19 cellular contexts compared by ENCODE assay signal in the genomic region with DNA sequence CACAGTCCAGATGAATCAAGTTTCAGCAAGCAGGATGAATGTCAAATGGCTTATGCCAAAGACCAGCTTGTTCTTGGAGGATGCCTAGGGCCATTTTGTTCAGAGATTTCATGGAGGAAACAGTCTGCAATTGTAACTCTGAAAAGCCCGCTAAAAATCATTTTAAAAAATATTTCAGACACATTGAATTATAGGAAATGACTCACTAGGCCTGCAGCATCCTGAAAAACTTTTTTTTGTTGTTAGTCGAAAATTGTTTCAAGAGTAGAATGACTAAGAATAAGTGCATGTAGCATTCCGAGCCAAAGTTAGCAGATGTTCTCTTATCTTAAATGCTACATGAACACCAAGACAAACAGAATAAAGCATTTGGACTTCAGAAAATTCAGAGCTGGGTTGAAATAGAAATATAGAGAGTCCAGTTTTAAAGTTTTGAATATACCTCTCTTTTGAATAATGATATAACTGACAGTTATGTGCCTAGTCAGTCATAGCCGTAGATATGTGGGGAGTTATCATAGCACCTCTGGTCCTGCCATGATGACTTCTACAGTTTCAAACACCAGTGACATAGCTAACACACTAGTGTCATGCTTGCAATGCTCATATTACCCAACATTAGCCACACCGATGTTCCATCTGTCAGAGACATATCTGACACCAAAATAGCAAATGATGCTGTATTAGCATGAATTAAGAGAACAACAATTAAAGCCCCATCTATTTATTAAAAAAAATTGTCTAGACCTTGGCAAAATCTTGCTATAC.
A peak's percentile ranks its signal among the peaks of the same experiment; 100 is the strongest.
DNase-seq lines count a peak whose midpoint lies in the region; ATAC-seq, FAIRE-seq and TF ChIP-seq lines count a peak whose summit lies in the region.
"Had no signal": no experiment of that assay in that cellular context is flagged by ENCODE, and none has a peak within 500 bp of the region (broad histone marks: within the 10 kb centered on the region; RNA-seq: fewer than 3 reads in every experiment).

No MANE protein-coding gene starts in this region.

- CTCF ChIA-PET in endothelial cell of umbilical vein (lab: Charles Lee), result no interaction called here

- peaks cover 26% of the 10 kb centered on the region for H3K4me1 Mint-ChIP-seq in osteocyte (ENCODE audit: unreplicated experiment)
- H3K4me1 Mint-ChIP-seq: activated naive CD4-positive, alpha-beta T cell treated with anti-CD3 and anti-CD28 coated beads, Interleukin-2, amount 50 U/mL, for 24 hours; stimulated activated memory B cell treated with anti-CD40 and anti-IgM and Interleukin-4, amounts not matched to agents 10 μg/mL and 1 μg/mL and 100 μg/mL, for 72 hours had no signal

- H3K27ac Mint-ChIP-seq in osteocyte (ENCODE audit: unreplicated experiment), result peak overlapping the region; percentile 47
- H3K27ac Mint-ChIP-seq: activated naive CD4-positive, alpha-beta T cell treated with anti-CD3 and anti-CD28 coated beads, Interleukin-2, amount 50 U/mL, for 24 hours; stimulated activated memory B cell treated with anti-CD40 and anti-IgM and Interleukin-4, amounts not matched to agents 10 μg/mL and 1 μg/mL and 100 μg/mL, for 72 hours had no signal

- POLR2A ChIA-PET in endothelial cell of umbilical vein (lab: Charles Lee), result no interaction called here

- H3K27me3 Mint-ChIP-seq in osteocyte (ENCODE audit: unreplicated experiment), result no peaks in the 10 kb centered on the region
- H3K27me3 Mint-ChIP-seq: activated naive CD4-positive, alpha-beta T cell treated with anti-CD3 and anti-CD28 coated beads, Interleukin-2, amount 50 U/mL, for 24 hours; stimulated activated memory B cell treated with anti-CD40 and anti-IgM and Interleukin-4, amounts not matched to agents 10 μg/mL and 1 μg/mL and 100 μg/mL, for 72 hours had no signal

- H3K36me3 ChIP-seq in endothelial cell of umbilical vein (ENCODE audit: control insufficient read depth in 2 of 2, extremely low read depth in 1 of 2, insufficient read depth in 2 of 2, low read length in 2 of 2), result no peaks in the 10 kb centered on the region
- H3K36me3 ChIP-seq: gastrocnemius medialis, thoracic aorta had no signal

- H3K4me2 ChIP-seq in endothelial cell of umbilical vein (ENCODE audit: insufficient read depth, low read length), result peak overlapping the region; percentile 2

- TF ChIP-seq POLR2A in endothelial cell of umbilical vein (IDR thresholded peaks at IDR 0.05; ENCODE audit: low read depth, low read length), result no peak

- peaks cover 15% of the 10 kb centered on the region for H3K4me1 ChIP-seq in endothelial cell of umbilical vein (ENCODE audit: control insufficient read depth, extremely low read depth, insufficient read depth, low read length)
- H3K4me1 ChIP-seq: body of pancreas, gastrocnemius medialis had no signal

- H3K4me3 ChIP-seq in endothelial cell of umbilical vein (replicated peaks in 1 of 3; ENCODE audit: insufficient read depth in 1 of 3, low read depth in 1 of 3, low read length in 3 of 3), result no peak overlapping the region
- H3K4me3 ChIP-seq: body of pancreas, gastrocnemius medialis, thoracic aorta had no signal

- H4K20me1 ChIP-seq in endothelial cell of umbilical vein (replicated peaks; ENCODE audit: control insufficient read depth, extremely low read depth, insufficient read depth, low read length), result no peaks in the 10 kb centered on the region

- BruUV-seq in endothelial cell of umbilical vein (replicated peaks; lab: Mats Ljungman, UMichigan), result no TSS peak

- H3K9ac ChIP-seq in endothelial cell of umbilical vein (replicated peaks; ENCODE audit: extremely low read depth, insufficient read depth, low read length), result no peak overlapping the region

- H3K79me2 ChIP-seq in endothelial cell of umbilical vein (ENCODE audit: control insufficient read depth, insufficient read depth, low read length), result no peaks in the 10 kb centered on the region

- peak overlapping the region; percentile 43 for H2AFZ ChIP-seq in endothelial cell of umbilical vein (ENCODE audit: low read depth, low read length)

- H3K9me3 Mint-ChIP-seq in osteocyte (ENCODE audit: unreplicated experiment), result no peaks in the 10 kb centered on the region
- H3K9me3 Mint-ChIP-seq: activated naive CD4-positive, alpha-beta T cell treated with anti-CD3 and anti-CD28 coated beads, Interleukin-2, amount 50 U/mL, for 24 hours had no signal

- H3K27ac ChIP-seq in endothelial cell of umbilical vein (ENCODE audit: insufficient read depth, low read depth, low read length), result peak overlapping the region; percentile 71
- H3K27ac ChIP-seq: body of pancreas, gastrocnemius medialis, thoracic aorta had no signal

- intact Hi-C loops in endothelial cell of umbilical vein (cut with micrococcal nuclease), result loop anchor here (10.0 kb wide), 1 partner anchor 1139 kb away; no protein-coding TSS in a partner anchor

- dilution Hi-C loops in endothelial cell of umbilical vein (cut with MboI; ENCODE audit: extremely low pct_ligation_motif_present, low sequenced_read_pairs), result no loop called here

- no peaks in the 10 kb centered on the region for H3K36me3 Mint-ChIP-seq in osteocyte (ENCODE audit: unreplicated experiment)
- H3K36me3 Mint-ChIP-seq: activated naive CD4-positive, alpha-beta T cell treated with anti-CD3 and anti-CD28 coated beads, Interleukin-2, amount 50 U/mL, for 24 hours; stimulated activated memory B cell treated with anti-CD40 and anti-IgM and Interleukin-4, amounts not matched to agents 10 μg/mL and 1 μg/mL and 100 μg/mL, for 72 hours had no signal

- no peak for ATAC-seq in GM18909 (IDR thresholded peaks at IDR 0.05; ENCODE audit: poor library complexity, unreplicated experiment)
- ATAC-seq: body of pancreas; gastrocnemius medialis; HepG2; stimulated activated memory B cell treated with anti-CD40 and anti-IgM and Interleukin-4, amounts not matched to agents 10 μg/mL and 1 μg/mL and 100 μg/mL, for 72 hours had no signal

- H3K4me3 Mint-ChIP-seq in osteocyte (ENCODE audit: unreplicated experiment), result no peak overlapping the region
- H3K4me3 Mint-ChIP-seq: activated naive CD4-positive, alpha-beta T cell treated with anti-CD3 and anti-CD28 coated beads, Interleukin-2, amount 50 U/mL, for 24 hours; stimulated activated memory B cell treated with anti-CD40 and anti-IgM and Interleukin-4, amounts not matched to agents 10 μg/mL and 1 μg/mL and 100 μg/mL, for 72 hours had no signal

- peak; percentile 75 for FAIRE-seq in endothelial cell of umbilical vein (lab: Jason Lieb, UNC)
- FAIRE-seq: HepG2 had no signal

- H3K9me3 ChIP-seq in endothelial cell of umbilical vein (replicated peaks; ENCODE audit: control insufficient read depth, insufficient read depth, low read length), result no peaks in the 10 kb centered on the region
- H3K9me3 ChIP-seq: body of pancreas, gastrocnemius medialis, thoracic aorta had no signal

- H3K27me3 ChIP-seq in endothelial cell of umbilical vein (ENCODE audit: control insufficient read depth in 2 of 2, insufficient read depth in 2 of 2, low read length in 2 of 2), result no peaks in the 10 kb centered on the region
- H3K27me3 ChIP-seq: body of pancreas, gastrocnemius medialis had no signal

- DNase-seq in HPDE6-E6E7 (ENCODE audit: extremely low spot score), result peak; percentile 0
- peak; percentile 19 for DNase-seq in RKO (ENCODE audit: low spot score)
- DNase-seq in endothelial cell of umbilical vein (ENCODE audit: low read depth, low spot score), result peak; percentile 92
- DNase-seq in osteocyte (ENCODE audit: extremely low spot score, unreplicated experiment), result no peak
- DNase-seq in OCI-M2 (lab: John Stamatoyannopoulos, UW; ENCODE audit: unreplicated experiment), result no peak
- DNase-seq in activated CD4-positive, CD25-positive, alpha-beta regulatory T cell (lab: John Stamatoyannopoulos, UW), result no peak
- DNase-seq: activated CD4-positive, alpha-beta T cell treated with anti-CD3 and anti-CD28 coated beads for 1 hour; body of pancreas; cortex of kidney; gastrocnemius medialis; NCI-H1417; NCI-H774; nucleus accumbens; retina had no signal

- H3K9me1 ChIP-seq in endothelial cell of umbilical vein (replicated peaks; ENCODE audit: control insufficient read depth, extremely low read depth, insufficient read depth, low read length), result no peaks in the 10 kb centered on the region

- TF ChIP-seq CTCF in endothelial cell of umbilical vein (IDR thresholded peaks at IDR 0.05; ENCODE audit: extremely low read depth in 1 of 2, insufficient read depth in 1 of 2, low read depth in 1 of 2, low read length in 2 of 2) (no peak), osteocyte (IDR thresholded peaks at IDR 0.05) (no peak)

TF ChIP-seq in endothelial cell of umbilical vein, 7 proteins besides CTCF, POLR2A, EP300 and RAD21:
- TF ChIP-seq GATA2 (IDR thresholded peaks at IDR 0.05; ENCODE audit: insufficient read depth, insufficient read length, low read depth, low read length), result peak; percentile 69
- peak; percentile 89 for TF ChIP-seq FOS (IDR thresholded peaks at IDR 0.05; ENCODE audit: borderline replicate concordance, insufficient read depth, low read length)
- TF ChIP-seq JUN (IDR thresholded peaks at IDR 0.05; ENCODE audit: borderline replicate concordance, insufficient read depth, insufficient read length, low read depth), result peak; percentile 88
- TF ChIP-seq EZH2 (IDR thresholded peaks at IDR 0.05; ENCODE audit: borderline replicate concordance, low read depth, low read length, severe bottlenecking), result no peak
- no peak for TF ChIP-seq POLR2AphosphoS5 (IDR thresholded peaks at IDR 0.05; ENCODE audit: insufficient read depth, low read depth, low read length)
- no peak for TF ChIP-seq MYC (IDR thresholded peaks at IDR 0.05; ENCODE audit: low read depth, low read length)
- TF ChIP-seq, protein P1, sequence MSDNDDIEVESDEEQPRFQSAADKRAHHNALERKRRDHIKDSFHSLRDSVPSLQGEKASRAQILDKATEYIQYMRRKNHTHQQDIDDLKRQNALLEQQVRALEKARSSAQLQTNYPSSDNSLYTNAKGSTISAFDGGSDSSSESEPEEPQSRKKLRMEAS (IDR thresholded peaks at IDR 0.05; ENCODE audit: insufficient read depth, insufficient read length), result no peak

Comparison
In these comparisons a context has a peak if more than half of its experiments do, and no peak if none do; other contexts are left out.
1. DNase-seq: peak in HPDE6-E6E7 (single experiment), RKO (single experiment) and endothelial cell of umbilical vein (single experiment); none in osteocyte (single experiment), OCI-M2 (single experiment) and activated CD4-positive, CD25-positive, alpha-beta regulatory T cell (0 of 4).